In genomic region chr1:108817016-108817415, GRCh38 we compare ENCODE assay signal across 10 cellular contexts. TPM values are rescaled to one million over a fixed set of nuclear protein-coding genes. Genes with fewer than 3 reads are reported as not detected.
A peak's percentile ranks its signal among the peaks of the same experiment; 100 is the strongest.
DNase-seq lines count a peak whose midpoint lies in the region; ATAC-seq and TF ChIP-seq lines count a peak whose summit lies in the region.
"Had no signal": no experiment of that assay in that cellular context is flagged by ENCODE, and none has a peak within 500 bp of the region (broad histone marks: within the 10 kb centered on the region; RNA-seq: fewer than 3 reads in every experiment).

No MANE protein-coding gene starts in this region.

- ATAC-seq in activated T-helper 17 cell treated with anti-CD3 and anti-CD28 coated beads, Interleukin-2, amount 50 U/mL, for 72 hours (replicated peaks) = peak; percentile 23
- ATAC-seq in HG02870 (IDR thresholded peaks at IDR 0.05; ENCODE audit: unreplicated experiment) (no peak), GM21723 (IDR thresholded peaks at IDR 0.05; ENCODE audit: unreplicated experiment) (no peak)

- no peaks in the 10 kb centered on the region for H3K4me1 Mint-ChIP-seq in activated T-helper 17 cell treated with anti-CD3 and anti-CD28 coated beads, Interleukin-2, amount 50 U/mL, for 72 hours
- H3K4me1 Mint-ChIP-seq: activated B cell treated with CpG ODN at 0.5 μM for 24 hours had no signal

- H3K36me3 ChIP-seq in right atrium auricular region (no peaks in the 10 kb centered on the region), skeletal muscle tissue (ENCODE audit: control insufficient read depth in 3 of 3, insufficient read depth in 3 of 3, low read length in 3 of 3) (no peaks in the 10 kb centered on the region)

- peak overlapping the region in 1 of 2 donors; percentile 34 for H3K4me3 ChIP-seq in right atrium auricular region
- peak overlapping the region; percentile 59 to 73 (median 60) for H3K4me3 ChIP-seq in skeletal muscle tissue (ENCODE audit: low read length in 3 of 3)

- TF ChIP-seq CTCF in right atrium auricular region (IDR thresholded peaks at IDR 0.05) = no peak

- H3K27ac ChIP-seq in right atrium auricular region = peak overlapping the region; percentile 69 to 77
- peak overlapping the region; percentile 77 for H3K27ac ChIP-seq in skeletal muscle tissue (ENCODE audit: low read depth, low read length)

- peaks cover under 1% of the 10 kb centered on the region for H3K27me3 Mint-ChIP-seq in activated T-helper 17 cell treated with anti-CD3 and anti-CD28 coated beads, Interleukin-2, amount 50 U/mL, for 72 hours

- peaks cover 0 to 28% of the 10 kb centered on the region in 2 donors for H3K4me1 ChIP-seq in right atrium auricular region
- peaks cover 8 to 13% (median 11%) of the 10 kb centered on the region in 3 donors for H3K4me1 ChIP-seq in skeletal muscle tissue (ENCODE audit: control insufficient read depth in 3 of 3, insufficient read depth in 3 of 3, low read length in 3 of 3)

- H3K9me3 Mint-ChIP-seq in activated T-helper 17 cell treated with anti-CD3 and anti-CD28 coated beads, Interleukin-2, amount 50 U/mL, for 72 hours = no peaks in the 10 kb centered on the region
- H3K9me3 Mint-ChIP-seq: activated B cell treated with CpG ODN at 0.5 μM for 24 hours; natural killer cell treated with Interleukin-12 subunit alpha and Interleukin-12 subunit beta and Interleukin-15 and Interleukin-18, amount 100 ng/mL, for 72 hours had no signal

- H3K9me3 ChIP-seq in right atrium auricular region (no peaks in the 10 kb centered on the region), skeletal muscle tissue (ENCODE audit: control insufficient read depth in 3 of 3, low read length in 3 of 3) (no peaks in the 10 kb centered on the region)

- no peaks in the 10 kb centered on the region for H3K27me3 ChIP-seq in right atrium auricular region
- H3K27me3 ChIP-seq in skeletal muscle tissue (ENCODE audit: control insufficient read depth in 3 of 3, insufficient read depth in 3 of 3, low read length in 3 of 3) = no peaks in the 10 kb centered on the region

- DNase-seq in H4 (ENCODE audit: low spot score) (peak; percentile 95), right atrium auricular region (ENCODE audit: low spot score) (no peak), kidney glomerular epithelial cell (lab: John Stamatoyannopoulos, UW) (no peak), NCI-H2081 (lab: John Stamatoyannopoulos, UW) (no peak)
- DNase-seq: activated B cell treated with CpG ODN at 0.5 μM for 24 hours had no signal

- peak overlapping the region; percentile 61 to 72 (median 72) for H3K9ac ChIP-seq in skeletal muscle tissue (ENCODE audit: low read depth in 1 of 3, low read length in 3 of 3)

- H3K36me3 Mint-ChIP-seq in activated T-helper 17 cell treated with anti-CD3 and anti-CD28 coated beads, Interleukin-2, amount 50 U/mL, for 72 hours (ENCODE audit: low read depth) = no peaks in the 10 kb centered on the region
- H3K36me3 Mint-ChIP-seq: natural killer cell treated with Interleukin-12 subunit alpha and Interleukin-12 subunit beta and Interleukin-15 and Interleukin-18, amount 100 ng/mL, for 72 hours had no signal

- no peak overlapping the region for H3K4me3 Mint-ChIP-seq in activated T-helper 17 cell treated with anti-CD3 and anti-CD28 coated beads, Interleukin-2, amount 50 U/mL, for 72 hours
- H3K4me3 Mint-ChIP-seq: activated B cell treated with CpG ODN at 0.5 μM for 24 hours; natural killer cell treated with Interleukin-12 subunit alpha and Interleukin-12 subunit beta and Interleukin-15 and Interleukin-18, amount 100 ng/mL, for 72 hours had no signal

- H3K27ac Mint-ChIP-seq in activated T-helper 17 cell treated with anti-CD3 and anti-CD28 coated beads, Interleukin-2, amount 50 U/mL, for 72 hours = no peak overlapping the region
- H3K27ac Mint-ChIP-seq: activated B cell treated with CpG ODN at 0.5 μM for 24 hours; natural killer cell treated with Interleukin-12 subunit alpha and Interleukin-12 subunit beta and Interleukin-15 and Interleukin-18, amount 100 ng/mL, for 72 hours had no signal

RNA-seq across cellular contexts. Expression of gene AKNAD1, which starts 39.9 kb away (rescaled TPM):
- total RNA-seq in H4 (2014; rRNA removed; shearing (Covaris generic)) = 0.95 TPM in 1 of 2 replicates, not detected in the other
- not detected for total RNA-seq in activated T-helper 17 cell treated with anti-CD3 and anti-CD28 coated beads, Interleukin-2, amount 50 U/mL, for 72 hours
- total RNA-seq in right atrium auricular region (not detected), skeletal muscle tissue (under 0.01 TPM)
- total RNA-seq: activated B cell treated with CpG ODN at 0.5 μM for 24 hours; natural killer cell treated with Interleukin-12 subunit alpha and Interleukin-12 subunit beta and Interleukin-15 and Interleukin-18, amount 100 ng/mL, for 72 hours had no signal

RNA-seq across cellular contexts. Expression of gene GPSM2, which starts 59.8 kb away (rescaled TPM):
- total RNA-seq in H4 (2014; rRNA removed; shearing (Covaris generic)) = 38.2 and 38.5 TPM in 2 replicates
- total RNA-seq in activated T-helper 17 cell treated with anti-CD3 and anti-CD28 coated beads, Interleukin-2, amount 50 U/mL, for 72 hours = 10 to 100 TPM; 24.1 to 30.5 TPM
- total RNA-seq in right atrium auricular region = 10 to 100 TPM in 1 of 2 donors, 1 to 10 TPM in 1; 7.9 to 17.2 TPM
- total RNA-seq in skeletal muscle tissue = 67.3 TPM
